16 cellular contexts compared by ENCODE assay signal in genomic region chr6:3138341-3138740, GRCh38. TPM values are rescaled to one million over a fixed set of nuclear protein-coding genes. Genes with fewer than 3 reads are reported as not detected.
DNase-seq lines count a peak whose midpoint lies in the region; ATAC-seq and TF ChIP-seq lines count a peak whose summit lies in the region.
"Had no signal": no experiment of that assay in that cellular context is flagged by ENCODE, and none has a peak within 500 bp of the region (broad histone marks: within the 10 kb centered on the region; RNA-seq: fewer than 3 reads in every experiment).

No MANE protein-coding gene starts in this region.

- H3K79me2 ChIP-seq in SK-N-SH (ENCODE audit: insufficient read depth), result no peaks in the 10 kb centered on the region

- TF ChIP-seq RAD21 in SK-N-SH (IDR thresholded peaks at IDR 0.05; ENCODE audit: low read length), result no peak

- DNase-seq in A673 (ENCODE audit: low spot score), result peak; percentile 52
- DNase-seq in GM03348 (ENCODE audit: low spot score), result peak; percentile 57
- DNase-seq in SK-N-SH, result no peak
- DNase-seq in fibroblast of villous mesenchyme (ENCODE audit: low read depth), result peak; percentile 40
- DNase-seq in NK-92 (lab: John Stamatoyannopoulos, UW; ENCODE audit: unreplicated experiment), result no peak
- DNase-seq in C1 segment of cervical spinal cord (lab: John Stamatoyannopoulos, UW), result no peak
- DNase-seq: activated naive CD4-positive, alpha-beta T cell treated with anti-CD3 and anti-CD28 coated beads, Interleukin-2, amount 10 ng/mL, durations not matched to agents 7 days and 5 days; BE2C; cerebellar nuclear complex; foreskin keratinocyte; H9; MG63; stimulated activated CD4-positive, alpha-beta T cell treated with anti-CD3 and anti-CD28 coated beads, Interleukin-4, amount 100 ng/mL, for 4 hours; stimulated activated naive CD4-positive, alpha-beta T cell had no signal

- intact Hi-C loops in A673 (cut with micrococcal nuclease; ENCODE audit: unreplicated experiment), result no loop called here

- WGBS in SK-N-SH (ENCODE audit: low lambda C conversion rate), result 58% methylated on average over 1 of the region's 1 CpG

- H3K9me2 ChIP-seq in SK-N-SH, result no peaks in the 10 kb centered on the region

- H3K4me1 ChIP-seq in A673 (ENCODE audit: insufficient read depth, low read length, poor library complexity, severe bottlenecking) (peaks cover 5% of the 10 kb centered on the region), SK-N-SH (ENCODE audit: control insufficient read depth in 1 of 2, insufficient read depth in 2 of 2, low read depth in 1 of 2, low read length in 1 of 2) (no peaks in the 10 kb centered on the region)

- no peak overlapping the region for H3K9ac ChIP-seq in SK-N-SH

- H3K9me3 ChIP-seq in A673 (ENCODE audit: low read depth, low read length, poor library complexity, severe bottlenecking), result no peaks in the 10 kb centered on the region
- H3K9me3 ChIP-seq in SK-N-SH, result no peaks in the 10 kb centered on the region
- H3K9me3 ChIP-seq: BE2C, MG63 had no signal

- POLR2A ChIA-PET in A673 (lab: Charles Lee; ENCODE audit: low non-redundant PET), result no interaction called here
- POLR2A ChIA-PET in SK-N-SH (lab: Yijun Ruan, JAX), result no interaction called here

- no TSS peak for BruUV-seq in A673 (replicated peaks; lab: Mats Ljungman, UMichigan)

- no peak overlapping the region for H2AFZ ChIP-seq in SK-N-SH (ENCODE audit: low read depth)

- H3K27me3 ChIP-seq in A673 (replicated peaks; ENCODE audit: insufficient read depth, low read depth, low read length, poor library complexity), result no peaks in the 10 kb centered on the region
- H3K27me3 ChIP-seq in SK-N-SH (ENCODE audit: insufficient read depth), result no peaks in the 10 kb centered on the region
- H3K27me3 ChIP-seq: BE2C, foreskin keratinocyte, MG63 had no signal

- H3K4me3 ChIP-seq in A673 (ENCODE audit: low read depth, low read length, poor library complexity, severe bottlenecking) (no peak overlapping the region), SK-N-SH (ENCODE audit: low read depth in 2 of 2, low read length in 1 of 2) (no peak overlapping the region), fibroblast of villous mesenchyme (ENCODE audit: low read depth, low read length) (no peak overlapping the region)
- H3K4me3 ChIP-seq: MG63 had no signal

- no peaks in the 10 kb centered on the region for H4K20me1 ChIP-seq in SK-N-SH (ENCODE audit: insufficient read depth)

- H3K27ac ChIP-seq in A673 (ENCODE audit: low read depth, low read length, poor library complexity, severe bottlenecking), result no peak overlapping the region
- peak overlapping the region in 1 of 2 experiments; percentile 21; a peak in 1 of 4 replicates for H3K27ac ChIP-seq in SK-N-SH (ENCODE audit: low read depth in 2 of 2, low read length in 1 of 2)
- H3K27ac ChIP-seq: foreskin keratinocyte had no signal

- CTCF ChIA-PET in A673 (lab: Charles Lee), result no interaction called here
- CTCF ChIA-PET in SK-N-SH (lab: Yijun Ruan, JAX), result no interaction called here

- H3K36me3 ChIP-seq in A673 (ENCODE audit: insufficient read depth, low read length, poor library complexity, severe bottlenecking), result peaks cover 24% of the 10 kb centered on the region
- peaks cover 25 to 54% of the 10 kb centered on the region in 2 experiments for H3K36me3 ChIP-seq in SK-N-SH (replicated peaks in 1 of 2; ENCODE audit: control insufficient read depth in 1 of 2, insufficient read depth in 2 of 2, low read length in 1 of 2)

- no peak for TF ChIP-seq EP300 in SK-N-SH (IDR thresholded peaks at IDR 0.05; ENCODE audit: borderline replicate concordance in 1 of 2, low read depth in 1 of 2, low read length in 1 of 2)

- H3K4me2 ChIP-seq in SK-N-SH, result no peak overlapping the region

- H3F3A ChIP-seq in SK-N-SH (replicated peaks; ENCODE audit: insufficient read depth), result peaks cover 6% of the 10 kb centered on the region

- ATAC-seq in HG03342 (IDR thresholded peaks at IDR 0.05; ENCODE audit: unreplicated experiment), result no peak
- ATAC-seq in GM18907 (IDR thresholded peaks at IDR 0.05; ENCODE audit: unreplicated experiment), result no peak
- ATAC-seq: foreskin keratinocyte had no signal

- no peak for TF ChIP-seq CTCF in A673 (conservative IDR thresholded peaks at IDR 0.05; ENCODE audit: low read depth, low read length)
- no peak for TF ChIP-seq CTCF in SK-N-SH (IDR thresholded peaks at IDR 0.05)
- TF ChIP-seq CTCF in fibroblast of villous mesenchyme (IDR thresholded peaks at IDR 0.05; ENCODE audit: insufficient read depth, low read depth, low read length), result no peak

TF ChIP-seq in SK-N-SH, 30 proteins besides CTCF, POLR2A, EP300 and RAD21:
- no peak for TF ChIP-seq MEF2A (IDR thresholded peaks at IDR 0.05; ENCODE audit: borderline replicate concordance, low read depth)
- no peak for TF ChIP-seq TAF1 (IDR thresholded peaks at IDR 0.05; ENCODE audit: borderline replicate concordance, low read depth, low read length)
- TF ChIP-seq POLR2AphosphoS5 (IDR thresholded peaks at IDR 0.05; ENCODE audit: low read depth, low read length), result no peak
- TF ChIP-seq MXI1 (IDR thresholded peaks at IDR 0.05; ENCODE audit: low read depth, low read length), result no peak
- no peak for TF ChIP-seq EZH2phosphoT487 (IDR thresholded peaks at IDR 0.05; ENCODE audit: borderline replicate concordance, low read depth)
- TF ChIP-seq PBX3 (IDR thresholded peaks at IDR 0.05), result 0 out of 2 replicates have a peak, but pooled peaks have one; percentile 12
- TF ChIP-seq MAX (IDR thresholded peaks at IDR 0.05; ENCODE audit: low read depth), result no peak

RNA-seq across cellular contexts. Expression of gene TUBB2A, which starts 19.0 kb away (rescaled TPM):
- total RNA-seq in A673 (2021), result 93.9 and 112 TPM in 2 replicates
- 169 and 199 TPM in 2 replicates for polyA plus RNA-seq in SK-N-SH (2012; rRNA removed)
- polyA plus RNA-seq in SK-N-SH (2012; cell fraction: cytosol; rRNA removed), result 106 and 153 TPM in 2 replicates
- polyA plus RNA-seq in SK-N-SH (2012; cell fraction: nucleus; rRNA removed), result 205 and 241 TPM in 2 replicates
- 81.5 and 90.7 TPM in 2 replicates for total RNA-seq in fibroblast of villous mesenchyme

RNA-seq across cellular contexts. Expression of gene BPHL, which starts 19.8 kb away (rescaled TPM):
- total RNA-seq in A673 (2021) (30.8 and 37.4 TPM in 2 replicates), fibroblast of villous mesenchyme (16.1 and 17.3 TPM in 2 replicates)
- 21.7 and 25.6 TPM in 2 replicates for polyA plus RNA-seq in SK-N-SH (2012; rRNA removed)
- polyA plus RNA-seq in SK-N-SH (2012; cell fraction: cytosol; rRNA removed), result 19.1 and 21.3 TPM in 2 replicates
- polyA plus RNA-seq in SK-N-SH (2012; cell fraction: nucleus; rRNA removed), result 36.9 and 52.4 TPM in 2 replicates

Comparison
In these comparisons a context has a peak if more than half of its experiments do, and no peak if none do; other contexts are left out.
1. DNase-seq: peak in A673 (single experiment), GM03348 (single experiment) and fibroblast of villous mesenchyme (single experiment); none in SK-N-SH (single experiment), NK-92 (single experiment) and C1 segment of cervical spinal cord (0 of 14).